In the genomic region with DNA sequence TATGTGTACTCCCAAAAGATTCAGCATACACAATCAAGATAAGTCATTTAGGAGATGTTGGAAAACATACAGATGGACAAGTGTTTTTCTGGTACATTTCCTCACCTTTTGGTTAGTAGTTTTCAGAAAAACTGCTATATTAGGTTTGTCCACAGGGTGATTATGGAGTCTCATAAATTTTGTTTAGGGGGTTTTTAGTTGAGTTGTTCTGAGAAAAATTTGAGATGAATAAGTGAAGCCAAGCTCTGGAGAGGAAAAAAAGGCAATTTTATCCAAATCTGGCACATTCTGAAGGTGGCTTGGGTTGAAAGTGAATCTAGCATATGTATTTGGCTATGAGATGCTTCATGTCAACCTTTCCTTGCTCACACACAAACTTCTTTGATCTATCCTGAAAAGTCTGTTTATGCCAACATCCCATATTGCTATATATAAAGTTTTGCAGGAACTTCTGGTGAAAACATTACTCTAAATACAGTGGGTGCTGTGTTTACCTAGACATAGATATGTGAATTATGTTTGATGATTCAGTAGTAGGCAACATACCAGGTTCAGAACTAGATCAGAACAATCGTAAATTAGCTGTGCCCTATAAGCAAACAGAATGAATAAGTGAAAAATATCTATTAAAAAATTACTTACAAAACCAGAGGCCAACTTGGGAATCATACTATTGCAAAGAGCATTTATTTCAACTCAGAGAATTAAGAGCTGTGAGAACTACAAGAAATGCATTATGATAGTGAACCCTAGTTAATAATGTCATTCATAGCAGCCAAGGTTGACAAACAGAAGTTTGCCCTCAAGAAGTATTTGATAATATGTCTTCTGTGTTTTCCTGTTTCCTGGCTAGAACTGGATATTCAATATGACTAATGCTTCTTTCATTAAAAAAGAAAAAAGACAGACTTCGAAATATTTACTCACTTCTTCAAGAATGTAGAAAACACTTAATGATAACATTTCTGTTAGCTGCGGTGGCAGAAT, we compare ENCODE assay signal across 1 cellular context.
TF ChIP-seq lines count a peak whose summit lies in the region.

No MANE protein-coding gene starts in this region.

TF ChIP-seq in IMR-90, 13 proteins besides CTCF, POLR2A, EP300 and RAD21:
- TF ChIP-seq, protein P1, sequence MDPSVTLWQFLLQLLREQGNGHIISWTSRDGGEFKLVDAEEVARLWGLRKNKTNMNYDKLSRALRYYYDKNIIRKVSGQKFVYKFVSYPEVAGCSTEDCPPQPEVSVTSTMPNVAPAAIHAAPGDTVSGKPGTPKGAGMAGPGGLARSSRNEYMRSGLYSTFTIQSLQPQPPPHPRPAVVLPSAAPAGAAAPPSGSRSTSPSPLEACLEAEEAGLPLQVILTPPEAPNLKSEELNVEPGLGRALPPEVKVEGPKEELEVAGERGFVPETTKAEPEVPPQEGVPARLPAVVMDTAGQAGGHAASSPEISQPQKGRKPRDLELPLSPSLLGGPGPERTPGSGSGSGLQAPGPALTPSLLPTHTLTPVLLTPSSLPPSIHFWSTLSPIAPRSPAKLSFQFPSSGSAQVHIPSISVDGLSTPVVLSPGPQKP (IDR thresholded peaks at IDR 0.05; ENCODE audit: borderline replicate concordance, low read depth, low read length): no peak
- TF ChIP-seq RFX5 (IDR thresholded peaks at IDR 0.05; ENCODE audit: low read depth, low read length): no peak
- TF ChIP-seq FOS (IDR thresholded peaks at IDR 0.05; ENCODE audit: low read depth, low read length): no peak
- no peak for TF ChIP-seq BHLHE40 (IDR thresholded peaks at IDR 0.05; ENCODE audit: low read depth, low read length)
- TF ChIP-seq RCOR1 (IDR thresholded peaks at IDR 0.05; ENCODE audit: insufficient replicate concordance, low read length): no peak
- no peak for TF ChIP-seq SMC3 (IDR thresholded peaks at IDR 0.05; ENCODE audit: low read depth, low read length)
